In the genomic region with DNA sequence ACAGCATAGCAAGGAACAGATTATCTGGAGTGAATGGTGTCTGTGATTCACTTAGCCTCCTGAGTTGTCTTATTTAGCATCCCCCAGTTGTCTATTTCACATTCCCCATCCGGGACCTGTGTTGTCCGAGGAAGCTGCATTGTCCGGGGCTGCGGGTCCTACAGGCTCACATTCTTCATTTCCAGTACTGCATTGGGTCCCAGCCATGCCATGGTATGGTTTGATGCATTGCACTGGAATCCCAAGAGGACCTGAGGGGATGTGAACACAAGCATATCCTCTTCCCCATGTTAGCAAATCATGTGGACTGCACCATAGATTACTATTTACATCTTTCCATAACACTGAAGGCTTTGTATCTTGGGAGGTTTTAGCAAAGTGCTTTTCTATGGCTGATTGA, we compare ENCODE assay signal across 27 cellular contexts. TPM values are rescaled to one million over a fixed set of nuclear protein-coding genes. Genes with fewer than 3 reads are reported as not detected.
"Had no signal": no experiment of that assay in that cellular context is flagged by ENCODE, and none has a peak within 500 bp of the region (broad histone marks: within the 10 kb centered on the region; RNA-seq: fewer than 3 reads in every experiment).

No MANE protein-coding gene starts in this region.

- H3K27ac ChIP-seq: brain microvascular endothelial cell, cardiac muscle cell had no signal

- H3K4me3 ChIP-seq: cardiac muscle cell had no signal

- H3K9me3 Mint-ChIP-seq: activated B cell treated with CpG ODN at 0.5 μM for 24 hours; activated CD4-positive, alpha-beta memory T cell treated with anti-CD3 and anti-CD28 coated beads for 36 hours; activated CD4-positive, alpha-beta T cell treated with anti-CD3 and anti-CD28 coated beads, Interleukin-2, amount 10 ng/mL, durations not matched to agents 7 days and 5 days; activated naive CD4-positive, alpha-beta T cell treated with anti-CD3 and anti-CD28 coated beads for 36 hours; activated T-helper 17 cell treated with anti-CD3 and anti-CD28 coated beads, Interleukin-2, amount 50 U/mL, for 72 hours; T-helper 1 cell treated with Interleukin-12 subunit alpha and Interleukin-12 subunit beta and Interleukin-4 antibody, amounts not matched to agents 30 μg/mL and 1 μg/mL, for 36 hours had no signal

- H3K36me3 ChIP-seq: brain microvascular endothelial cell, cardiac muscle cell had no signal

- H3K4me1 Mint-ChIP-seq: activated CD4-positive, alpha-beta T cell treated with anti-CD3 and anti-CD28 coated beads, Interleukin-2, amount 10 ng/mL, durations not matched to agents 7 days and 5 days; activated T-helper 17 cell treated with anti-CD3 and anti-CD28 coated beads, Interleukin-2, amount 50 U/mL, for 72 hours had no signal

- ATAC-seq: activated T-helper 17 cell treated with anti-CD3 and anti-CD28 coated beads, Interleukin-2, amount 50 U/mL, for 72 hours; PC-3 had no signal

- H3K4me3 Mint-ChIP-seq: activated B cell treated with CpG ODN at 0.5 μM for 24 hours; activated CD4-positive, alpha-beta memory T cell treated with anti-CD3 and anti-CD28 coated beads for 36 hours; activated CD4-positive, alpha-beta T cell treated with anti-CD3 and anti-CD28 coated beads, Interleukin-2, amount 10 ng/mL, durations not matched to agents 7 days and 5 days; activated naive CD4-positive, alpha-beta T cell treated with anti-CD3 and anti-CD28 coated beads for 36 hours; activated naive CD8-positive, alpha-beta T cell; activated T-helper 17 cell treated with anti-CD3 and anti-CD28 coated beads, Interleukin-2, amount 50 U/mL, for 72 hours; T-helper 1 cell treated with Interleukin-12 subunit alpha and Interleukin-12 subunit beta and Interleukin-4 antibody, amounts not matched to agents 30 μg/mL and 1 μg/mL, for 36 hours had no signal

- DNase-seq: activated B cell treated with CpG ODN at 0.5 μM for 24 hours; activated CD4-positive, alpha-beta memory T cell treated with anti-CD3 and anti-CD28 coated beads for 36 hours; activated CD4-positive, alpha-beta T cell treated with anti-CD3 and anti-CD28 coated beads for 1 hour; activated CD4-positive, alpha-beta T cell treated with anti-CD3 and anti-CD28 coated beads, Interleukin-2, amount 10 ng/mL, durations not matched to agents 7 days and 5 days; activated gamma-delta T cell; activated naive CD4-positive, alpha-beta T cell treated with anti-CD3 and anti-CD28 coated beads for 36 hours; activated T-cell treated with anti-CD3 and anti-CD28 coated beads for 4 hours; activated T-cell treated with anti-CD3 and anti-CD28 coated beads, Interleukin-2, amount 50 U/mL, for 48 hours; amygdala; brain microvascular endothelial cell; KG1; NCI-H1092; NCI-H1417 treated with DMSO at 0.1 percent for 48 hours; NCI-H1694; NCI-H2029; NCI-H2107; NCI-H2171 treated with DMSO at 0.1 percent for 48 hours; NCI-H226; PC-3; SHP77 treated with DMSO at 0.1 percent for 48 hours had no signal

- H3K36me3 Mint-ChIP-seq: activated CD4-positive, alpha-beta memory T cell treated with anti-CD3 and anti-CD28 coated beads for 36 hours; activated naive CD8-positive, alpha-beta T cell had no signal

- H3K27me3 ChIP-seq: cardiac muscle cell had no signal

- H3K27ac Mint-ChIP-seq: activated B cell treated with CpG ODN at 0.5 μM for 24 hours; activated CD4-positive, alpha-beta memory T cell treated with anti-CD3 and anti-CD28 coated beads for 36 hours; activated CD4-positive, alpha-beta T cell treated with anti-CD3 and anti-CD28 coated beads, Interleukin-2, amount 10 ng/mL, durations not matched to agents 7 days and 5 days; activated naive CD4-positive, alpha-beta T cell treated with anti-CD3 and anti-CD28 coated beads for 36 hours; activated naive CD8-positive, alpha-beta T cell; activated T-helper 17 cell treated with anti-CD3 and anti-CD28 coated beads, Interleukin-2, amount 50 U/mL, for 72 hours; T-helper 1 cell treated with Interleukin-12 subunit alpha and Interleukin-12 subunit beta and Interleukin-4 antibody, amounts not matched to agents 30 μg/mL and 1 μg/mL, for 36 hours had no signal

RNA-seq across cellular contexts. Expression of a gene that starts 48.2 kb away (rescaled TPM):
- total RNA-seq: activated B cell treated with CpG ODN at 0.5 μM for 24 hours; activated CD4-positive, alpha-beta memory T cell treated with anti-CD3 and anti-CD28 coated beads for 36 hours; activated CD4-positive, alpha-beta T cell treated with anti-CD3 and anti-CD28 coated beads, Interleukin-2, amount 10 ng/mL, durations not matched to agents 7 days and 5 days; activated CD8-positive, alpha-beta memory T cell treated with anti-CD3 and anti-CD28 coated beads for 36 hours; activated naive CD4-positive, alpha-beta T cell treated with anti-CD3 and anti-CD28 coated beads for 36 hours; activated T-helper 17 cell treated with anti-CD3 and anti-CD28 coated beads, Interleukin-2, amount 50 U/mL, for 72 hours; cardiac muscle cell; M059J; NCI-H460; PC-3 had no signal
